8 cellular contexts compared by ENCODE assay signal in genomic region chr2:26300234-26300641, GRCh38. TPM values are rescaled to one million over a fixed set of nuclear protein-coding genes. Genes with fewer than 3 reads are reported as not detected.
A peak's percentile ranks its signal among the peaks of the same experiment; 100 is the strongest.
DNase-seq lines count a peak whose midpoint lies in the region; ATAC-seq, FAIRE-seq and TF ChIP-seq lines count a peak whose summit lies in the region.

No MANE protein-coding gene starts in this region.

- H3K27ac Mint-ChIP-seq in HFFc6, result no peak overlapping the region

- no peaks in the 10 kb centered on the region for H3K9me3 ChIP-seq in ascending aorta
- H3K9me3 ChIP-seq in kidney (ENCODE audit: control insufficient read depth in 1 of 2, low read length in 2 of 2), result no peaks in the 10 kb centered on the region

- H3K27ac ChIP-seq in ascending aorta (peak overlapping the region; percentile 80 to 86), kidney (ENCODE audit: low read depth in 2 of 2, low read length in 2 of 2) (peak overlapping the region; percentile 68 to 91)

- no peak for FAIRE-seq in kidney (lab: Jason Lieb, UNC)

- DNase-seq in HT-29 (ENCODE audit: low spot score), result peak; percentile 45
- no peak for DNase-seq in ascending aorta (ENCODE audit: low spot score in 2 of 2)
- DNase-seq in kidney, result no peak
- peak; percentile 2 for DNase-seq in smooth muscle cell of the brain vasculature (ENCODE audit: low read depth, low spot score)
- DNase-seq in HFFc6, result no peak
- DNase-seq in NCI-H146 treated with DMSO at 0.1 percent for 48 hours (lab: John Stamatoyannopoulos, UW; ENCODE audit: unreplicated experiment), result no peak
- DNase-seq in NCI-H2029 treated with DMSO at 0.1 percent for 48 hours (lab: John Stamatoyannopoulos, UW), result no peak

- no peaks in the 10 kb centered on the region for H3K36me3 Mint-ChIP-seq in HFFc6 (ENCODE audit: low read depth)

- peak overlapping the region; percentile 59 to 73 for H3K4me3 ChIP-seq in ascending aorta
- peak overlapping the region; percentile 93 to 94 for H3K4me3 ChIP-seq in kidney (ENCODE audit: low read length in 2 of 2)

- H3K27me3 ChIP-seq in ascending aorta, result no peaks in the 10 kb centered on the region

- TF ChIP-seq CTCF in ascending aorta (IDR thresholded peaks at IDR 0.05) (no peak), kidney (IDR thresholded peaks at IDR 0.05; ENCODE audit: borderline replicate concordance, extremely low read depth, insufficient read depth) (no peak), HFFc6 (IDR thresholded peaks at IDR 0.05) (no peak)

- peak overlapping the region; percentile 68 to 77 for H3K9ac ChIP-seq in kidney (ENCODE audit: low read length in 2 of 2)

- peaks cover 4 to 14% of the 10 kb centered on the region in 2 donors for H3K4me1 ChIP-seq in ascending aorta
- peaks cover 5 to 10% of the 10 kb centered on the region in 2 donors for H3K4me1 ChIP-seq in kidney (ENCODE audit: control insufficient read depth in 1 of 2, insufficient read depth in 1 of 2, low read depth in 1 of 2, low read length in 2 of 2)

- H3K36me3 ChIP-seq in ascending aorta (no peaks in the 10 kb centered on the region), kidney (ENCODE audit: control insufficient read depth in 1 of 2, insufficient read depth in 2 of 2, low read length in 2 of 2) (no peaks in the 10 kb centered on the region)

- H3K4me3 Mint-ChIP-seq in HFFc6, result no peak overlapping the region

- no peak for ATAC-seq in GM18502 (IDR thresholded peaks at IDR 0.05; ENCODE audit: poor library complexity, unreplicated experiment)

- no peaks in the 10 kb centered on the region; the same call in 1 of the 2 replicates for H3K27me3 Mint-ChIP-seq in HFFc6 (ENCODE audit: insufficient read depth)

- intact Hi-C loops in ascending aorta (cut with DNase I) (no loop called here), kidney (cut with DNase I) (no loop called here)

- H3K4me1 Mint-ChIP-seq in HFFc6 (ENCODE audit: low read depth), result peaks cover 5% of the 10 kb centered on the region; the same call in 1 of the 2 replicates

- H3K9me3 Mint-ChIP-seq in HFFc6, result no peaks in the 10 kb centered on the region

RNA-seq across cellular contexts. Expression of gene SELENOI, which starts 45.7 kb away (rescaled TPM):
- total RNA-seq in HT-29 (2014; rRNA removed; shearing (Covaris generic)), result 23.6 and 32.9 TPM in 2 replicates
- total RNA-seq in ascending aorta, result 2.2 TPM
- 23.7 TPM for total RNA-seq in kidney
- 5.3 TPM for polyA plus RNA-seq in kidney (ENCODE audit: insufficient read depth, low read depth, low replicate concordance)
- total RNA-seq in HFFc6 (2021; fragmentation: NEBNext Ultra II Directional; extraction: Animal tissue kit (Norgen Biotek cat#: 25700)), result 10 to 100 TPM; 22.7 to 31.4 (median 27.3) TPM

RNA-seq across cellular contexts. Expression of gene ADGRF3, which starts 46.4 kb away (rescaled TPM):
- total RNA-seq in HT-29 (2014; rRNA removed; shearing (Covaris generic)), result 0.16 and 0.28 TPM in 2 replicates
- total RNA-seq in ascending aorta (not detected), kidney (0.94 TPM)
- 1.8 TPM for polyA plus RNA-seq in kidney (ENCODE audit: insufficient read depth, low read depth, low replicate concordance)
- total RNA-seq in HFFc6 (2021; fragmentation: NEBNext Ultra II Directional; extraction: Animal tissue kit (Norgen Biotek cat#: 25700)), result under 1 TPM; 0.07 to 0.56 (median 0.19) TPM

RNA-seq across cellular contexts. Expression of gene HADHB, which starts 55.5 kb away (rescaled TPM):
- total RNA-seq in HT-29 (2014; rRNA removed; shearing (Covaris generic)), result 25.2 and 26.6 TPM in 2 replicates
- total RNA-seq in ascending aorta (93.4 TPM), kidney (132 TPM)
- 232 TPM for polyA plus RNA-seq in kidney (ENCODE audit: insufficient read depth, low read depth, low replicate concordance)
- total RNA-seq in HFFc6 (2021; fragmentation: NEBNext Ultra II Directional; extraction: Animal tissue kit (Norgen Biotek cat#: 25700)), result 100 to 1,000 TPM in 5 of 6 experiments, 10 to 100 TPM in 1; 93.9 to 119 (median 112) TPM

RNA-seq across cellular contexts. Expression of gene HADHA, which starts 55.8 kb away (rescaled TPM):
- total RNA-seq in HT-29 (2014; rRNA removed; shearing (Covaris generic)), result 56.2 and 58.9 TPM in 2 replicates
- 49.5 TPM for total RNA-seq in ascending aorta
- 135 TPM for total RNA-seq in kidney
- 171 TPM for polyA plus RNA-seq in kidney (ENCODE audit: insufficient read depth, low read depth, low replicate concordance)
- total RNA-seq in HFFc6 (2021; fragmentation: NEBNext Ultra II Directional; extraction: Animal tissue kit (Norgen Biotek cat#: 25700)), result 100 to 1,000 TPM; 127 to 138 (median 133) TPM

Comparison
In these comparisons a context has a peak if more than half of its experiments do, and no peak if none do; other contexts are left out.
1. DNase-seq: peak in HT-29 (single experiment) and smooth muscle cell of the brain vasculature (single experiment); none in ascending aorta (0 of 2), kidney (single experiment), HFFc6 (single experiment), NCI-H146 treated with DMSO at 0.1 percent for 48 hours (single experiment) and NCI-H2029 treated with DMSO at 0.1 percent for 48 hours (single experiment).